39 cellular contexts compared by ENCODE assay signal in genomic region chr2:62803961-62804360, GRCh38.
"Had no signal": no experiment of that assay in that cellular context is flagged by ENCODE, and none has a peak within 500 bp of the region (broad histone marks: within the 10 kb centered on the region; RNA-seq: fewer than 3 reads in every experiment).

No MANE protein-coding gene starts in this region.

- H3K27me3 ChIP-seq: ascending aorta, body of pancreas, brain microvascular endothelial cell, breast epithelium had no signal

- H3K4me1 ChIP-seq: ascending aorta, breast epithelium had no signal

- DNase-seq: activated B cell treated with CpG ODN at 0.5 μM for 24 hours; activated CD4-positive, alpha-beta memory T cell treated with anti-CD3 and anti-CD28 coated beads for 36 hours; activated CD4-positive, alpha-beta T cell treated with anti-CD3 and anti-CD28 coated beads for 4 hours; activated CD4-positive, alpha-beta T cell treated with anti-CD3 and anti-CD28 coated beads, Interleukin-2, amount 10 ng/mL, durations not matched to agents 24 days and 14 days; activated CD4-positive, alpha-beta T cell treated with anti-CD3 and anti-CD28 coated beads, Interleukin-2, amount 50 U/mL, for 1 hour; activated CD4-positive, alpha-beta T cell treated with anti-CD3 and anti-CD28 coated beads, Interleukin-2, amount 50 U/mL, for 4 hours; activated CD4-positive, CD25-positive, alpha-beta regulatory T cell treated with anti-CD3 and anti-CD28 coated beads, Interleukin-2, amount 50 U/mL, for 72 hours; activated CD8-positive, alpha-beta memory T cell treated with anti-CD3 and anti-CD28 coated beads, Interleukin-2, amount 50 U/mL, for 4 hours; activated CD8-positive, alpha-beta T cell treated with anti-CD3 and anti-CD28 coated beads for 36 hours; activated effector memory CD4-positive, alpha-beta T cell treated with anti-CD3 and anti-CD28 coated beads, Interleukin-2, amount 50 U/mL, for 16 hours; activated gamma-delta T cell treated with Interleukin-2 at 50 U/mL for 16 hours; activated naive CD4-positive, alpha-beta T cell; activated naive CD4-positive, alpha-beta T cell treated with anti-CD3 and anti-CD28 coated beads, Interleukin-2, amount 10 ng/mL, durations not matched to agents 7 days and 5 days; activated naive CD8-positive, alpha-beta T cell treated with anti-CD3 and anti-CD28 coated beads, Interleukin-2, amount 10 ng/mL, durations not matched to agents 7 days and 5 days; activated naive CD8-positive, alpha-beta T cell treated with anti-CD3 and anti-CD28 coated beads, Interleukin-2, amount 50 U/mL, for 24 hours; activated T-cell treated with anti-CD3 and anti-CD28 coated beads for 4 hours; activated T-cell treated with anti-CD3 and anti-CD28 coated beads, Interleukin-2, amount 50 U/mL, for 1 hour; activated T-cell treated with anti-CD3 and anti-CD28 coated beads, Interleukin-2, amount 50 U/mL, for 4 hours; activated T-cell treated with anti-CD3 and anti-CD28 coated beads, Interleukin-2, amount 50 U/mL, for 72 hours; amygdala; anterior cingulate cortex; body of pancreas; brain microvascular endothelial cell; caudate nucleus; cerebellar nuclear complex; T-helper 1 cell; T-helper 2 cell; T-helper 9 cell had no signal

- H3K9me3 Mint-ChIP-seq: activated naive CD4-positive, alpha-beta T cell treated with anti-CD3 and anti-CD28 coated beads, Interleukin-2, amount 10 ng/mL, durations not matched to agents 7 days and 5 days; central memory CD8-positive, alpha-beta T cell had no signal

- H3K27me3 Mint-ChIP-seq: activated B cell treated with CpG ODN at 0.5 μM for 24 hours; activated CD4-positive, alpha-beta memory T cell treated with anti-CD3 and anti-CD28 coated beads for 36 hours; activated CD4-positive, alpha-beta T cell treated with anti-CD3 and anti-CD28 coated beads, Interleukin-2, amount 10 ng/mL, durations not matched to agents 24 days and 14 days; activated CD8-positive, alpha-beta T cell treated with anti-CD3 and anti-CD28 coated beads for 36 hours; activated naive CD4-positive, alpha-beta T cell treated with anti-CD3 and anti-CD28 coated beads, Interleukin-2, amount 10 ng/mL, durations not matched to agents 7 days and 5 days; activated naive CD4-positive, alpha-beta T cell treated with anti-CD3 and anti-CD28 coated beads, Interleukin-2, amount 50 U/mL, for 24 hours; activated naive CD8-positive, alpha-beta T cell; activated naive CD8-positive, alpha-beta T cell treated with anti-CD3 and anti-CD28 coated beads, Interleukin-2, amount 10 ng/mL, durations not matched to agents 7 days and 5 days; activated naive CD8-positive, alpha-beta T cell treated with anti-CD3 and anti-CD28 coated beads, Interleukin-2, amount 50 U/mL, for 24 hours; activated T-helper 17 cell treated with anti-CD3 and anti-CD28 coated beads, Interleukin-2, amount 50 U/mL, for 72 hours; central memory CD8-positive, alpha-beta T cell had no signal

- H3K36me3 ChIP-seq: brain microvascular endothelial cell, breast epithelium had no signal

- H3K4me3 Mint-ChIP-seq: activated B cell treated with CpG ODN at 0.5 μM for 24 hours; activated CD4-positive, alpha-beta memory T cell treated with anti-CD3 and anti-CD28 coated beads for 36 hours; activated CD4-positive, alpha-beta T cell treated with anti-CD3 and anti-CD28 coated beads, Interleukin-2, amount 10 ng/mL, durations not matched to agents 24 days and 14 days; activated CD8-positive, alpha-beta T cell treated with anti-CD3 and anti-CD28 coated beads for 36 hours; activated naive CD4-positive, alpha-beta T cell treated with anti-CD3 and anti-CD28 coated beads, Interleukin-2, amount 10 ng/mL, durations not matched to agents 7 days and 5 days; activated naive CD4-positive, alpha-beta T cell treated with anti-CD3 and anti-CD28 coated beads, Interleukin-2, amount 50 U/mL, for 24 hours; activated naive CD8-positive, alpha-beta T cell; activated naive CD8-positive, alpha-beta T cell treated with anti-CD3 and anti-CD28 coated beads, Interleukin-2, amount 10 ng/mL, durations not matched to agents 7 days and 5 days; activated naive CD8-positive, alpha-beta T cell treated with anti-CD3 and anti-CD28 coated beads, Interleukin-2, amount 50 U/mL, for 24 hours; activated T-cell treated with anti-CD3 and anti-CD28 coated beads, Interleukin-2, amount 50 U/mL, for 4 hours; activated T-cell treated with anti-CD3 and anti-CD28 coated beads, Interleukin-2, amount 50 U/mL, for 72 hours; activated T-helper 1 cell treated with anti-CD3 and anti-CD28 coated beads, Interleukin-12 subunit alpha, Interleukin-12 subunit beta, Interleukin-2, Interleukin-4 antibody, amounts not matched to agents 30 ng/mL and 10 ng/mL and 1 ng/mL, durations not matched to agents 14 hours and 24 hours and 36 hours; activated T-helper 17 cell treated with anti-CD3 and anti-CD28 coated beads, Interleukin-2, amount 50 U/mL, for 72 hours; central memory CD8-positive, alpha-beta T cell; T-helper 1 cell treated with Interleukin-12 subunit alpha and Interleukin-12 subunit beta and Interleukin-4 antibody, amounts not matched to agents 30 μg/mL and 1 μg/mL, for 36 hours; T-helper 2 cell treated with Interferon-gamma antibody and Interleukin-4, amounts not matched to agents 5 μg/mL and 100 μg/mL, for 36 hours had no signal

- H3K9me3 ChIP-seq: ascending aorta, body of pancreas, breast epithelium had no signal

- H3K27ac Mint-ChIP-seq: activated B cell treated with CpG ODN at 0.5 μM for 24 hours; activated CD4-positive, alpha-beta memory T cell treated with anti-CD3 and anti-CD28 coated beads for 36 hours; activated CD4-positive, alpha-beta T cell treated with anti-CD3 and anti-CD28 coated beads, Interleukin-2, amount 10 ng/mL, durations not matched to agents 24 days and 14 days; activated CD8-positive, alpha-beta T cell treated with anti-CD3 and anti-CD28 coated beads for 36 hours; activated naive CD4-positive, alpha-beta T cell treated with anti-CD3 and anti-CD28 coated beads, Interleukin-2, amount 10 ng/mL, durations not matched to agents 7 days and 5 days; activated naive CD4-positive, alpha-beta T cell treated with anti-CD3 and anti-CD28 coated beads, Interleukin-2, amount 50 U/mL, for 24 hours; activated naive CD8-positive, alpha-beta T cell; activated naive CD8-positive, alpha-beta T cell treated with anti-CD3 and anti-CD28 coated beads, Interleukin-2, amount 10 ng/mL, durations not matched to agents 7 days and 5 days; activated naive CD8-positive, alpha-beta T cell treated with anti-CD3 and anti-CD28 coated beads, Interleukin-2, amount 50 U/mL, for 24 hours; activated T-cell treated with anti-CD3 and anti-CD28 coated beads, Interleukin-2, amount 50 U/mL, for 72 hours; activated T-helper 1 cell treated with anti-CD3 and anti-CD28 coated beads, Interleukin-12 subunit alpha, Interleukin-12 subunit beta, Interleukin-2, Interleukin-4 antibody, amounts not matched to agents 30 ng/mL and 10 ng/mL and 1 ng/mL, durations not matched to agents 14 hours and 24 hours and 36 hours; activated T-helper 17 cell treated with anti-CD3 and anti-CD28 coated beads, Interleukin-2, amount 50 U/mL, for 72 hours; T-helper 1 cell treated with Interleukin-12 subunit alpha and Interleukin-12 subunit beta and Interleukin-4 antibody, amounts not matched to agents 30 μg/mL and 1 μg/mL, for 36 hours; T-helper 2 cell treated with Interferon-gamma antibody and Interleukin-4, amounts not matched to agents 5 μg/mL and 100 μg/mL, for 36 hours had no signal

- H3K27ac ChIP-seq: ascending aorta, body of pancreas, brain microvascular endothelial cell, breast epithelium, VCaP had no signal

- H3K4me3 ChIP-seq: ascending aorta, body of pancreas, breast epithelium had no signal

- FAIRE-seq: TTC549 had no signal
